7 cellular contexts compared by ENCODE assay signal in genomic region chr14:69261761-69262331, GRCh38. TPM values are rescaled to one million over a fixed set of nuclear protein-coding genes. Genes with fewer than 3 reads are reported as not detected.
DNase-seq lines count a peak whose midpoint lies in the region; ATAC-seq and TF ChIP-seq lines count a peak whose summit lies in the region.

No MANE protein-coding gene starts in this region.

- H3K4me1 Mint-ChIP-seq in T-cell: peaks cover 6 to 17% (median 11%) of the 10 kb centered on the region in 3 donors

- peaks cover 35 to 65% of the 10 kb centered on the region in 2 donors for H3K27me3 Mint-ChIP-seq in T-cell

- H4K20me1 ChIP-seq in GM23248 (ENCODE audit: insufficient read depth) (no peaks in the 10 kb centered on the region), hepatocyte (ENCODE audit: insufficient read depth, poor library complexity, severe bottlenecking) (no peaks in the 10 kb centered on the region)

- no peaks in the 10 kb centered on the region for H3K9me3 Mint-ChIP-seq in T-cell

- H3K4me3 ChIP-seq in GM23248: no peak overlapping the region
- H3K4me3 ChIP-seq in hepatocyte: no peak overlapping the region
- H3K4me3 ChIP-seq in gastrocnemius medialis: peak overlapping the region in 2 of 4 donors; percentile 57
- no peak overlapping the region for H3K4me3 ChIP-seq in effector memory CD4-positive, alpha-beta T cell (ENCODE audit: insufficient read depth, low read depth, low read length, poor library complexity, severe bottlenecking)

- peak; percentile 55 for DNase-seq in GM23248
- no peak for DNase-seq in T-cell
- DNase-seq in hepatocyte (ENCODE audit: low spot score): peak; percentile 64
- DNase-seq in gastrocnemius medialis: no peak
- DNase-seq in NCI-H2081 (lab: John Stamatoyannopoulos, UW): no peak
- no peak for DNase-seq in stimulated activated CD4-positive, alpha-beta T cell treated with anti-CD3 and anti-CD28 coated beads, Interleukin-12 subunit alpha, Interleukin-12 subunit beta, amount 100 ng/mL, for 4 hours
- no peak for DNase-seq in effector memory CD4-positive, alpha-beta T cell

- H3K9me3 ChIP-seq in GM23248 (ENCODE audit: low read depth) (no peaks in the 10 kb centered on the region), hepatocyte (ENCODE audit: low read depth) (no peaks in the 10 kb centered on the region), gastrocnemius medialis (no peaks in the 10 kb centered on the region)
- no peaks in the 10 kb centered on the region for H3K9me3 ChIP-seq in effector memory CD4-positive, alpha-beta T cell (ENCODE audit: control insufficient read depth, low read length)

- CTCF ChIA-PET in T-cell (lab: Charles Lee): interaction anchor here (0.6 to 0.7 kb wide), 2 partner anchors 485 to 1499 kb away, joined by 3 to 4 read pairs; no protein-coding TSS in a partner anchor

- peaks cover 23% of the 10 kb centered on the region for H3F3A ChIP-seq in GM23248 (ENCODE audit: insufficient read depth)

- peak overlapping the region; percentile 51 to 74 (median 61) for H3K4me3 Mint-ChIP-seq in T-cell

- H2AFZ ChIP-seq in GM23248 (no peak overlapping the region), hepatocyte (peak overlapping the region; percentile 93)

- in situ Hi-C loops in GM23248 (cut with MboI) (no loop called here), gastrocnemius medialis (cut with MboI; ENCODE audit: low sequenced_read_pairs in 4 of 4) (no loop called here)

- ATAC-seq in T-cell (replicated peaks in 1 of 4) (no peak), gastrocnemius medialis (no peak)

- peaks cover 24% of the 10 kb centered on the region for H3K4me1 ChIP-seq in GM23248 (ENCODE audit: insufficient read depth)
- H3K4me1 ChIP-seq in hepatocyte (ENCODE audit: insufficient read depth): peaks cover 11% of the 10 kb centered on the region
- peaks cover 5 to 7% of the 10 kb centered on the region in 2 donors for H3K4me1 ChIP-seq in gastrocnemius medialis
- peaks cover 9% of the 10 kb centered on the region for H3K4me1 ChIP-seq in effector memory CD4-positive, alpha-beta T cell (ENCODE audit: control insufficient read depth, insufficient read depth, low read length, poor library complexity, severe bottlenecking)

- H3K27ac ChIP-seq in GM23248 (no peak overlapping the region), hepatocyte (peak overlapping the region; percentile 64), gastrocnemius medialis (peak overlapping the region; percentile 29 to 56 (median 46))
- H3K27ac ChIP-seq in effector memory CD4-positive, alpha-beta T cell (ENCODE audit: insufficient read depth, low read length, poor library complexity, severe bottlenecking): no peak overlapping the region

- H3K9ac ChIP-seq in GM23248: no peak overlapping the region

- H3K4me2 ChIP-seq in GM23248 (ENCODE audit: unreplicated experiment): no peak overlapping the region
- peak overlapping the region; percentile 100 for H3K4me2 ChIP-seq in hepatocyte

- H3K79me2 ChIP-seq in GM23248 (ENCODE audit: insufficient read depth) (no peaks in the 10 kb centered on the region), hepatocyte (no peaks in the 10 kb centered on the region)

- TF ChIP-seq POLR2A in gastrocnemius medialis (IDR thresholded peaks at IDR 0.05): no peak

- H3K9me2 ChIP-seq in GM23248 (ENCODE audit: insufficient read depth) (no peaks in the 10 kb centered on the region), hepatocyte (replicated peaks; ENCODE audit: insufficient read depth) (no peaks in the 10 kb centered on the region)

- WGBS in GM23248 (ENCODE audit: low coverage in 1 of 2, low lambda C conversion rate in 2 of 2, missing lambda C conversion rate in 2 of 2), 2 experiments: 14 to 20% methylated on average over 5 of the region's 5 CpGs
- 23% methylated on average over 5 of the region's 5 CpGs for WGBS in hepatocyte (ENCODE audit: low lambda C conversion rate, missing lambda C conversion rate)

- H3K27me3 ChIP-seq in GM23248 (replicated peaks; ENCODE audit: insufficient read depth) (peaks cover 23% of the 10 kb centered on the region), hepatocyte (peaks cover 36% of the 10 kb centered on the region), gastrocnemius medialis (peaks cover 31 to 46% (median 41%) of the 10 kb centered on the region in 3 donors)
- peaks cover 43% of the 10 kb centered on the region for H3K27me3 ChIP-seq in effector memory CD4-positive, alpha-beta T cell (replicated peaks; ENCODE audit: control insufficient read depth, insufficient read depth, low read length, poor library complexity, severe bottlenecking)

- no peak overlapping the region for H3K27ac Mint-ChIP-seq in T-cell

- POLR2A ChIA-PET in T-cell (lab: Charles Lee): no interaction called here

- H3K36me3 Mint-ChIP-seq in T-cell: no peaks in the 10 kb centered on the region

- no peaks in the 10 kb centered on the region for H3K36me3 ChIP-seq in GM23248 (ENCODE audit: low read depth)
- H3K36me3 ChIP-seq in hepatocyte (replicated peaks; ENCODE audit: insufficient read depth, low read depth): no peaks in the 10 kb centered on the region
- no peaks in the 10 kb centered on the region for H3K36me3 ChIP-seq in gastrocnemius medialis
- H3K36me3 ChIP-seq in effector memory CD4-positive, alpha-beta T cell (ENCODE audit: control insufficient read depth, insufficient read depth, low read length): no peaks in the 10 kb centered on the region

- TF ChIP-seq CTCF in hepatocyte (IDR thresholded peaks at IDR 0.05; ENCODE audit: poor library complexity): no peak
- TF ChIP-seq CTCF in gastrocnemius medialis (IDR thresholded peaks at IDR 0.05 in 4 of 5, conservative IDR thresholded peaks at IDR 0.05 in 1 of 5): no peak

- intact Hi-C loops in gastrocnemius medialis (cut with DNase I; ENCODE audit: low total_unique reads): loop anchor here (5.0 kb wide), 1 partner anchor 55 kb away; no protein-coding TSS in a partner anchor

RNA-seq across cellular contexts. Expression of gene GALNT16, which starts 1.9 kb away (rescaled TPM):
- total RNA-seq in GM23248 (2014; rRNA removed; shearing (Covaris generic)): 1.4 and 4.2 TPM in 2 replicates
- polyA plus RNA-seq in GM23248 (2016; fragmentation: Nextera tagmentation; extraction: Ambion mirVana): 0.59 and 0.86 TPM in 2 replicates
- total RNA-seq in T-cell: under 1 TPM in 2 of 5 donors, not detected in 3; 0.13 to 0.46 TPM
- total RNA-seq in hepatocyte: 1.7 and 2.4 TPM in 2 replicates
- 1.7 and 2.6 TPM in 2 replicates for polyA plus RNA-seq in hepatocyte
- 1 to 10 TPM in 2 of 4 donors, under 1 TPM in 2; 0.15 to 2.7 (median 1.7) TPM for total RNA-seq in gastrocnemius medialis

Comparison
In these comparisons a context has a peak if more than half of its experiments do, and no peak if none do; other contexts are left out.
1. DNase-seq: peak in GM23248 (single experiment) and hepatocyte (single experiment); none in T-cell (0 of 34), gastrocnemius medialis (0 of 2), NCI-H2081 (0 of 2), stimulated activated CD4-positive, alpha-beta T cell treated with anti-CD3 and anti-CD28 coated beads, Interleukin-12 subunit alpha, Interleukin-12 subunit beta, amount 100 ng/mL, for 4 hours (single experiment) and effector memory CD4-positive, alpha-beta T cell (0 of 3).
2. H3K27ac ChIP-seq: peak in hepatocyte (single experiment) and gastrocnemius medialis (4 of 4); none in GM23248 (single experiment) and effector memory CD4-positive, alpha-beta T cell (single experiment).